Comparison of ENCODE assay signal across 1 cellular context in genomic region chr2:177241771-177242135, GRCh38.
A peak's percentile ranks its signal among the peaks of the same experiment; 100 is the strongest.
TF ChIP-seq lines count a peak whose summit lies in the region.

No MANE protein-coding gene starts in this region.

TF ChIP-seq in HepG2, 621 proteins besides CTCF, POLR2A, EP300 and RAD21:
- TF ChIP-seq ZNF790 (CRISPR knock-in tag; IDR thresholded peaks at IDR 0.05; ENCODE audit: borderline replicate concordance) (no peak), ARNT2 (CRISPR knock-in tag; IDR thresholded peaks at IDR 0.05; ENCODE audit: low read depth) (0 out of 2 replicates have a peak, but pooled peaks have one; percentile 17)
